Comparison of ENCODE assay signal across 1 cellular context in the genomic region with DNA sequence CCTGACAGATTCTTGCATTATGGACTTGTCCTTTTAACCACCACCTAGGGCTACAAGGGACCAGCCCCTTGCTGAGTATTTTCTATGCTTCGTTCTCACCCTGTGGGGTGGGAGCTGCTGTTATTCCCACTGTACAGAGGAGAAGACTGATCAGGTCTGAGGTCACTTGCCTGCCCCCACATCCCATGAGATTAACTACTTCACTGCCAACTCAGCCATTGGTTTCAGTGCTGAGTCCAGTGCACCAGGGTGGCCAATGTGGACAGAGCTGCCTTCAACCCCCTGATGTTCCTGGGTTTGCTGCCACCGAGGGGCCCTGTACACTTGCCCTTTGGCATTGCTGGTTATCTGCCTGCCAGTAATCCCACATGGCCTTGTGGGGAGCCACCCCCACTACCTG.
TF ChIP-seq lines count a peak whose summit lies in the region.

No MANE protein-coding gene starts in this region.

TF ChIP-seq in IMR-90, 13 proteins besides CTCF, POLR2A, EP300 and RAD21:
- TF ChIP-seq RFX5 (IDR thresholded peaks at IDR 0.05; ENCODE audit: low read depth, low read length) (no peak), ELK1 (IDR thresholded peaks at IDR 0.05; ENCODE audit: borderline replicate concordance, low read depth, low read length) (no peak), FOS (IDR thresholded peaks at IDR 0.05; ENCODE audit: low read depth, low read length) (no peak), MXI1 (IDR thresholded peaks at IDR 0.05; ENCODE audit: borderline replicate concordance, low read depth, low read length) (no peak), RCOR1 (IDR thresholded peaks at IDR 0.05; ENCODE audit: insufficient replicate concordance, low read length) (no peak), NFE2L2 (IDR thresholded peaks at IDR 0.05; ENCODE audit: low read depth, low read length) (no peak), CHD1 (IDR thresholded peaks at IDR 0.05; ENCODE audit: low read depth, low read length) (no peak), MAFK (IDR thresholded peaks at IDR 0.05; ENCODE audit: low read depth, low read length) (no peak), CEBPB (IDR thresholded peaks at IDR 0.05; ENCODE audit: low read depth, low read length) (no peak), SMC3 (IDR thresholded peaks at IDR 0.05; ENCODE audit: low read depth, low read length) (no peak), BHLHE40 (IDR thresholded peaks at IDR 0.05; ENCODE audit: low read depth, low read length) (no peak), MAZ (IDR thresholded peaks at IDR 0.05; ENCODE audit: borderline replicate concordance, low read depth, low read length) (no peak)
- TF ChIP-seq, protein P1, sequence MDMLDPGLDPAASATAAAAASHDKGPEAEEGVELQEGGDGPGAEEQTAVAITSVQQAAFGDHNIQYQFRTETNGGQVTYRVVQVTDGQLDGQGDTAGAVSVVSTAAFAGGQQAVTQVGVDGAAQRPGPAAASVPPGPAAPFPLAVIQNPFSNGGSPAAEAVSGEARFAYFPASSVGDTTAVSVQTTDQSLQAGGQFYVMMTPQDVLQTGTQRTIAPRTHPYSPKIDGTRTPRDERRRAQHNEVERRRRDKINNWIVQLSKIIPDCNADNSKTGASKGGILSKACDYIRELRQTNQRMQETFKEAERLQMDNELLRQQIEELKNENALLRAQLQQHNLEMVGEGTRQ (IDR thresholded peaks at IDR 0.05; ENCODE audit: low read depth, low read length): no peak
